Comparison of ENCODE assay signal across 8 cellular contexts in the genomic region with DNA sequence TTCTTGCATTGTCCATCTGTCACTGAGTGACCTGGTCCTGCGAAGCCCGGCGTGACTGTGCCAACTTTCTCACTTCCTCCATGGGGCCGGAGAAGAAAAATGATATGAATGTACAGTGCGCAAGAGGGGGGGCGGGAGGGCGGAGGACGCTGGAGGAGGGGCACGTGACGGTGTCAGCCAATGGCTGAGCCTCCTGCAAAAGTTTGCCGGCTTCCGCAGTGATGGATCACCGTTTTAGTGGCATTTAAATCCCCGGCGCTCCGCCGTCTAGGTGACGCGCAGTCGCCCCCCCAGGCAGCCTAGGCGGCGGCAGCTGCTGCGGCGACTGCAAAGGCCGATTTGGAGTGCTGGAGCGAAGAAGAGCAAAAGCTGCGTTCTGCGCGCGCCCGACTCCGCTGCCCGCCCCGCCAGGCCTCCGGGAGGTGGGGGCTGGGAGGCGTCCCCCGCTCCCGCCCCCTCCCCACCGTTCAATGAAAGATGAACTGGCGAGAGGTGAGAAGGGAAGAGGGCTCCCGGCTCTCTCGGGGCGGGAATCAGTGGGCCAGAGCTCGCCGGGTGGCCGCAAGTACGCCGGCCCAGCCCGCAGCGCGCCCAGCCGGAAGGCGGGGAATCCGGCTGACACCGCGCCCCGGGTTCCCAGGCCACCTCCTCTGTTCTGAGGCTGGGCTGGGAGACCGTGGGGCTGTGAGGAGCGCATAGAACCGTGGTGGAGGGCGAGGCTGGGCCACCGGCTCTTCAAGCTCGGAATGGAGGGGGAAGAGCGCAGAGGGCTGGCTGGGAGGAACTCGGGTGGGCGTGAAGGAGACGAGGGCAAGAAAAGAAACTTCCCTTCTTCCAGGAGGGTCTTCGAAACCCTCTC. TPM values are rescaled to one million over a fixed set of nuclear protein-coding genes. Genes with fewer than 3 reads are reported as not detected.
A peak's percentile ranks its signal among the peaks of the same experiment; 100 is the strongest.
DNase-seq lines count a peak whose midpoint lies in the region; ATAC-seq and TF ChIP-seq lines count a peak whose summit lies in the region.

A gene (minus strand): TSS at position 104 of the 859 bp plus-strand sequence. CDS start 88 bp downstream, at position 16.

- peak within 1 kb of the TSS; percentile 57 for H3K4me3 ChIP-seq in HUES48 (ENCODE audit: low read depth, low read length)
- peak within 1 kb of the TSS; percentile 99 for H3K4me3 ChIP-seq in OCI-LY3 (ENCODE audit: low read length)
- peak within 1 kb of the TSS; percentile 71 for H3K4me3 ChIP-seq in fibroblast of villous mesenchyme (ENCODE audit: low read depth, low read length)
- peak within 1 kb of the TSS; percentile 95 to 99 for H3K4me3 ChIP-seq in neutrophil (ENCODE audit: low read depth in 1 of 2, low read length in 1 of 2)
- H3K4me3 ChIP-seq in thymus (ENCODE audit: low read length): peak within 1 kb of the TSS; percentile 66

- H3K9me3 Mint-ChIP-seq in activated T-cell treated with anti-CD3 and anti-CD28 coated beads, Interleukin-2, amount 50 U/mL, for 4 hours: no peaks in the 10 kb centered on the region

- H4K20me1 ChIP-seq in OCI-LY3 (ENCODE audit: insufficient read depth, low read length): no peaks in the 10 kb centered on the region

- H3K27me3 ChIP-seq in HUES48 (ENCODE audit: control insufficient read depth, insufficient read depth, low read length) (peaks cover 100% of the 10 kb centered on the region), OCI-LY3 (ENCODE audit: low read depth, low read length) (no peaks in the 10 kb centered on the region), neutrophil (peaks cover 84% of the 10 kb centered on the region), thymus (ENCODE audit: control insufficient read depth, insufficient read depth) (peaks cover 87% of the 10 kb centered on the region)

- H3K4me1 ChIP-seq in HUES48 (ENCODE audit: control insufficient read depth, insufficient read depth, low read length) (peaks cover 45% of the 10 kb centered on the region), OCI-LY3 (ENCODE audit: low read length) (peaks cover 20% of the 10 kb centered on the region), neutrophil (ENCODE audit: control insufficient read depth in 1 of 2, insufficient read depth in 1 of 2, low read depth in 1 of 2, low read length in 1 of 2) (peaks cover 32 to 36% of the 10 kb centered on the region in 2 experiments), thymus (ENCODE audit: control insufficient read depth, insufficient read depth, low read length) (peaks cover 13% of the 10 kb centered on the region)

- peaks cover 73% of the 10 kb centered on the region for H3K27me3 Mint-ChIP-seq in activated T-cell treated with anti-CD3 and anti-CD28 coated beads, Interleukin-2, amount 50 U/mL, for 4 hours (ENCODE audit: low read depth)

- peak within 1 kb of the TSS; percentile 98 for H3K4me2 ChIP-seq in OCI-LY3 (ENCODE audit: low read length)

- peaks cover 22% of the 10 kb centered on the region for H3K4me1 Mint-ChIP-seq in activated T-cell treated with anti-CD3 and anti-CD28 coated beads, Interleukin-2, amount 50 U/mL, for 4 hours (ENCODE audit: low read depth)

- peak; percentile 91 for ATAC-seq in GM21515 (IDR thresholded peaks at IDR 0.05; ENCODE audit: unreplicated experiment)
- ATAC-seq in activated T-cell treated with anti-CD3 and anti-CD28 coated beads, Interleukin-2, amount 50 U/mL, for 4 hours: peak; percentile 89

- H3K27ac ChIP-seq in HUES48 (ENCODE audit: low read depth, low read length) (peak within 1 kb of the TSS; percentile 6), OCI-LY3 (ENCODE audit: low read length) (peak within 1 kb of the TSS; percentile 75), neutrophil (peak within 1 kb of the TSS; percentile 96), thymus (ENCODE audit: low read depth) (peak within 1 kb of the TSS; percentile 60)

- H3K79me2 ChIP-seq in OCI-LY3 (ENCODE audit: low read length): peaks cover 19% of the 10 kb centered on the region

- H2AFZ ChIP-seq in OCI-LY3 (ENCODE audit: low read depth, low read length): peak within 1 kb of the TSS; percentile 92

- TF ChIP-seq CTCF in OCI-LY3 (IDR thresholded peaks at IDR 0.05; ENCODE audit: low read depth, low read length): peak; percentile 7; the same call in 1 of the 2 replicates
- no peak for TF ChIP-seq CTCF in fibroblast of villous mesenchyme (IDR thresholded peaks at IDR 0.05; ENCODE audit: insufficient read depth, low read depth, low read length)
- no peak for TF ChIP-seq CTCF in neutrophil (IDR thresholded peaks at IDR 0.05)

- H3K9ac ChIP-seq in HUES48 (ENCODE audit: low read depth, low read length) (no peak within 1 kb of the TSS), OCI-LY3 (ENCODE audit: low read length) (peak within 1 kb of the TSS; percentile 86)

- DNase-seq in DMS53 (lab: John Stamatoyannopoulos, UW) (peak; percentile 99), fibroblast of villous mesenchyme (ENCODE audit: low read depth) (peak; percentile 81)
- DNase-seq in activated T-cell treated with anti-CD3 and anti-CD28 coated beads, Interleukin-2, amount 50 U/mL, for 4 hours: peak; percentile 68

- H3K9me3 ChIP-seq in HUES48 (ENCODE audit: control insufficient read depth, insufficient read depth, low read length) (no peaks in the 10 kb centered on the region), OCI-LY3 (ENCODE audit: insufficient read depth, low read length) (no peaks in the 10 kb centered on the region), neutrophil (no peaks in the 10 kb centered on the region), thymus (ENCODE audit: control insufficient read depth) (no peaks in the 10 kb centered on the region)

- H3K36me3 Mint-ChIP-seq in activated T-cell treated with anti-CD3 and anti-CD28 coated beads, Interleukin-2, amount 50 U/mL, for 4 hours (ENCODE audit: insufficient read depth): peaks cover 14% of the 10 kb centered on the region

- WGBS in thymus: under 1% methylated on average over 68 of the region's 68 CpGs

- peak within 1 kb of the TSS; percentile 85 for H3K4me3 Mint-ChIP-seq in activated T-cell treated with anti-CD3 and anti-CD28 coated beads, Interleukin-2, amount 50 U/mL, for 4 hours

- H3K36me3 ChIP-seq in HUES48 (ENCODE audit: control insufficient read depth, insufficient read depth, low read length): no peaks in the 10 kb centered on the region
- no peaks in the 10 kb centered on the region for H3K36me3 ChIP-seq in OCI-LY3 (replicated peaks; ENCODE audit: low read depth, low read length)
- peaks cover 28% of the 10 kb centered on the region for H3K36me3 ChIP-seq in neutrophil
- no peaks in the 10 kb centered on the region for H3K36me3 ChIP-seq in thymus (ENCODE audit: control insufficient read depth, insufficient read depth)

RNA-seq across cellular contexts. Expression of the gene that starts here (rescaled TPM):
- total RNA-seq in activated T-cell treated with anti-CD3 and anti-CD28 coated beads, Interleukin-2, amount 50 U/mL, for 4 hours: under 1 TPM; 0.11 to 0.33 (median 0.28) TPM
- total RNA-seq in fibroblast of villous mesenchyme: 0.32 and 0.43 TPM in 2 replicates
- 0.71 TPM for polyA plus RNA-seq in thymus

Comparison
In these comparisons a context has a peak if more than half of its experiments do, and no peak if none do; other contexts are left out.
1. Peak in every context shown above with its lines: DNase-seq, ATAC-seq, H3K4me3 ChIP-seq and H3K27ac ChIP-seq.
2. Peak in DNase-seq and ATAC-seq in activated T-cell treated with anti-CD3 and anti-CD28 coated beads, Interleukin-2, amount 50 U/mL, for 4 hours; RNA of the gene not detected or under 1 TPM.
3. Peak in DNase-seq and H3K4me3 ChIP-seq in fibroblast of villous mesenchyme; RNA of the gene not detected or under 1 TPM.
4. H3K27ac ChIP-seq: peak in every context shown above with its lines; median percentile 96 in neutrophil; 75 in OCI-LY3; 60 in thymus; 6 in HUES48.